18 cellular contexts compared by ENCODE assay signal in genomic region chr15:66164788-66165187, GRCh38.
DNase-seq lines count a peak whose midpoint lies in the region; ATAC-seq and TF ChIP-seq lines count a peak whose summit lies in the region.
"Had no signal": no experiment of that assay in that cellular context is flagged by ENCODE, and none has a peak within 500 bp of the region (broad histone marks: within the 10 kb centered on the region; RNA-seq: fewer than 3 reads in every experiment).

No MANE protein-coding gene starts in this region.

- H3K4me1 Mint-ChIP-seq in HFFc6 (ENCODE audit: low read depth) = no peaks in the 10 kb centered on the region
- no peaks in the 10 kb centered on the region for H3K4me1 Mint-ChIP-seq in activated CD4-positive, alpha-beta memory T cell treated with anti-CD3 and anti-CD28 coated beads for 36 hours (ENCODE audit: low read depth)
- H3K4me1 Mint-ChIP-seq: CD8-positive, alpha-beta memory T cell had no signal

- TF ChIP-seq CTCF in A673 (conservative IDR thresholded peaks at IDR 0.05; ENCODE audit: low read depth, low read length) (no peak), HFFc6 (IDR thresholded peaks at IDR 0.05) (no peak)

- intact Hi-C loops in A673 (cut with micrococcal nuclease; ENCODE audit: unreplicated experiment) = no loop called here
- intact Hi-C loops in activated CD4-positive, alpha-beta memory T cell treated with anti-CD3 and anti-CD28 coated beads for 36 hours (cut with micrococcal nuclease) = no loop called here

- H3K9me3 Mint-ChIP-seq in HFFc6 = no peaks in the 10 kb centered on the region
- H3K9me3 Mint-ChIP-seq in activated CD4-positive, alpha-beta memory T cell treated with anti-CD3 and anti-CD28 coated beads for 36 hours = no peaks in the 10 kb centered on the region
- H3K9me3 Mint-ChIP-seq: CD8-positive, alpha-beta memory T cell; T-helper 2 cell treated with Interferon-gamma antibody and Interleukin-4, amounts not matched to agents 5 μg/mL and 100 μg/mL, for 36 hours had no signal

- no peak for ATAC-seq in left lobe of liver

- no peaks in the 10 kb centered on the region for H3K27me3 ChIP-seq in A673 (replicated peaks; ENCODE audit: insufficient read depth, low read depth, low read length, poor library complexity)
- H3K27me3 ChIP-seq: BLaER1 treated with 17β-estradiol and CSF1 and Interleukin-3, amounts not matched to agents 10 nM and 100 nM had no signal

- no peak overlapping the region for H3K27ac ChIP-seq in A673 (ENCODE audit: low read depth, low read length, poor library complexity, severe bottlenecking)
- H3K27ac ChIP-seq: SJSA1 had no signal

- CTCF ChIA-PET in A673 (lab: Charles Lee) = no interaction called here
- CTCF ChIA-PET in activated CD4-positive, alpha-beta memory T cell treated with anti-CD3 and anti-CD28 coated beads for 36 hours (lab: Charles Lee) = no interaction called here

- no peaks in the 10 kb centered on the region for H3K9me3 ChIP-seq in A673 (ENCODE audit: low read depth, low read length, poor library complexity, severe bottlenecking)
- H3K9me3 ChIP-seq: BLaER1 treated with 17β-estradiol and CSF1 and Interleukin-3, amounts not matched to agents 10 nM and 100 nM; SJSA1 had no signal

- no peak overlapping the region for H3K27ac Mint-ChIP-seq in HFFc6
- H3K27ac Mint-ChIP-seq in activated CD4-positive, alpha-beta memory T cell treated with anti-CD3 and anti-CD28 coated beads for 36 hours = no peak overlapping the region
- H3K27ac Mint-ChIP-seq: T-helper 2 cell treated with Interferon-gamma antibody and Interleukin-4, amounts not matched to agents 5 μg/mL and 100 μg/mL, for 36 hours had no signal

- H3K36me3 Mint-ChIP-seq in HFFc6 (ENCODE audit: low read depth) = no peaks in the 10 kb centered on the region
- H3K36me3 Mint-ChIP-seq in activated CD4-positive, alpha-beta memory T cell treated with anti-CD3 and anti-CD28 coated beads for 36 hours = no peaks in the 10 kb centered on the region

- no peaks in the 10 kb centered on the region for H3K36me3 ChIP-seq in A673 (ENCODE audit: insufficient read depth, low read length, poor library complexity, severe bottlenecking)
- H3K36me3 ChIP-seq: BLaER1 treated with 17β-estradiol and CSF1 and Interleukin-3, amounts not matched to agents 10 nM and 100 nM; SJSA1 had no signal

- no peak overlapping the region for H3K4me3 ChIP-seq in A673 (ENCODE audit: low read depth, low read length, poor library complexity, severe bottlenecking)
- H3K4me3 ChIP-seq: BLaER1 treated with 17β-estradiol and CSF1 and Interleukin-3, amounts not matched to agents 10 nM and 100 nM; SJSA1 had no signal

- POLR2A ChIA-PET in A673 (lab: Charles Lee; ENCODE audit: low non-redundant PET) = no interaction called here
- POLR2A ChIA-PET in activated CD4-positive, alpha-beta memory T cell treated with anti-CD3 and anti-CD28 coated beads for 36 hours (lab: Charles Lee) = no interaction called here

- BruUV-seq in A673 (replicated peaks; lab: Mats Ljungman, UMichigan) = no TSS peak

- H3K27me3 Mint-ChIP-seq in HFFc6 (ENCODE audit: insufficient read depth) = peaks cover 32% of the 10 kb centered on the region
- no peaks in the 10 kb centered on the region for H3K27me3 Mint-ChIP-seq in activated CD4-positive, alpha-beta memory T cell treated with anti-CD3 and anti-CD28 coated beads for 36 hours

- H3K4me1 ChIP-seq in A673 (ENCODE audit: insufficient read depth, low read length, poor library complexity, severe bottlenecking) = no peaks in the 10 kb centered on the region
- H3K4me1 ChIP-seq: SJSA1 had no signal

- no peak overlapping the region for H3K4me3 Mint-ChIP-seq in HFFc6
- no peak overlapping the region for H3K4me3 Mint-ChIP-seq in activated CD4-positive, alpha-beta memory T cell treated with anti-CD3 and anti-CD28 coated beads for 36 hours
- H3K4me3 Mint-ChIP-seq: CD8-positive, alpha-beta memory T cell; T-helper 2 cell treated with Interferon-gamma antibody and Interleukin-4, amounts not matched to agents 5 μg/mL and 100 μg/mL, for 36 hours had no signal

- DNase-seq in NCI-H82 (lab: John Stamatoyannopoulos, UW) (peak; percentile 45), NCI-H82 treated with DMSO at 0.1 percent for 48 hours (lab: John Stamatoyannopoulos, UW; ENCODE audit: unreplicated experiment) (no peak), NCI-H2171 (lab: John Stamatoyannopoulos, UW) (peak; percentile 88), SHP77 (lab: John Stamatoyannopoulos, UW) (peak; percentile 82 to 86), A673 (ENCODE audit: low spot score) (no peak), HFFc6 (no peak), left lobe of liver (ENCODE audit: low spot score) (no peak)
- DNase-seq in activated CD4-positive, alpha-beta memory T cell treated with anti-CD3 and anti-CD28 coated beads for 36 hours = no peak
- DNase-seq: CD8-positive, alpha-beta memory T cell; EL; HCEC 1CT; NCI-H1436; NCI-H446 treated with DMSO at 0.1 percent for 48 hours; OCI-M1; RPMI8226 had no signal

Comparison
In these comparisons a context has a peak if more than half of its experiments do, and no peak if none do; other contexts are left out.
1. DNase-seq: peak in NCI-H82 (single experiment), NCI-H2171 (single experiment) and SHP77 (2 of 2); none in NCI-H82 treated with DMSO at 0.1 percent for 48 hours (single experiment), A673 (single experiment), HFFc6 (single experiment), left lobe of liver (single experiment) and activated CD4-positive, alpha-beta memory T cell treated with anti-CD3 and anti-CD28 coated beads for 36 hours (single experiment).